1 cellular context compared by ENCODE assay signal in the genomic region with DNA sequence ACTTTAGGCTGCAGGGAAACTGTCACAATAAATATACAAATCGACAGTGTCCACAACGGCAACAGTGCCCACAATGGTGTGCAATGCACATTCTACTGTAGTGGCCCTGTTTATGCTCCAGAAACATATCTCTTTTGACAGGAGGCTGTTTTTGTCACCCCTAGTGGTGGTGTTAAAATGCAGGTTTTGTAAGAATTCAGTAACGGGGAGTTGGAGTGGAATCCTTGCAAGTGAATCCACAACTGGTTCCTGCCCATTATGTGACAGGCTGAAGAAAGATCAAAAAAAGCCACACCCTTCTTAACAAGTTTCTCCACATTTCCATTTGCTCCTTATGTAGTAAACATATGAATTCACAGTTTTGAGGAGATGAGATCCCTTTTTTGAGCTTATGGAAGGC.
TF ChIP-seq lines count a peak whose summit lies in the region.

No MANE protein-coding gene starts in this region.

TF ChIP-seq in HepG2, 621 proteins besides CTCF, POLR2A, EP300 and RAD21:
- TF ChIP-seq ATF7 (IDR thresholded peaks at IDR 0.05) (no peak), ATF7 (CRISPR knock-in tag; IDR thresholded peaks at IDR 0.05) (no peak), MAZ (IDR thresholded peaks at IDR 0.05; ENCODE audit: borderline replicate concordance, low read depth, low read length) (no peak), MAZ (CRISPR knock-in tag; IDR thresholded peaks at IDR 0.05; ENCODE audit: low read depth) (no peak), ZNF138 (CRISPR knock-in tag; IDR thresholded peaks at IDR 0.05; ENCODE audit: low read depth) (no peak), NCOA2 (CRISPR knock-in tag; IDR thresholded peaks at IDR 0.05) (no peak), BHLHE40 (IDR thresholded peaks at IDR 0.05; ENCODE audit: low read length) (no peak)
- TF ChIP-seq, protein P1, sequence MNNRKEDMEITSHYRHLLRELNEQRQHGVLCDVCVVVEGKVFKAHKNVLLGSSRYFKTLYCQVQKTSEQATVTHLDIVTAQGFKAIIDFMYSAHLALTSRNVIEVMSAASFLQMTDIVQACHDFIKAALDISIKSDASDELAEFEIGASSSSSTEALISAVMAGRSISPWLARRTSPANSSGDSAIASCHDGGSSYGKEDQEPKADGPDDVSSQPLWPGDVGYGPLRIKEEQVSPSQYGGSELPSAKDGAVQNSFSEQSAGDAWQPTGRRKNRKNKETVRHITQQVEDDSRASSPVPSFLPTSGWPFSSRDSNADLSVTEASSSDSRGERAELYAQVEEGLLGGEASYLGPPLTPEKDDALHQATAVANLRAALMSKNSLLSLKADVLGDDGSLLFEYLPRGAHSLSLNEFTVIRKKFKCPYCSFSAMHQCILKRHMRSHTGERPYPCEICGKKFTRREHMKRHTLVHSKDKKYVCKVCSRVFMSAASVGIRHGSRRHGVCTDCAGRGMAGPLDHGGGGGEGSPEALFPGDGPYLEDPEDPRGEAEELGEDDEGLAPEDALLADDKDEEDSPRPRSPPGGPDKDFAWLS (CRISPR knock-in tag; IDR thresholded peaks at IDR 0.05; ENCODE audit: borderline replicate concordance): no peak
